In the genomic region with DNA sequence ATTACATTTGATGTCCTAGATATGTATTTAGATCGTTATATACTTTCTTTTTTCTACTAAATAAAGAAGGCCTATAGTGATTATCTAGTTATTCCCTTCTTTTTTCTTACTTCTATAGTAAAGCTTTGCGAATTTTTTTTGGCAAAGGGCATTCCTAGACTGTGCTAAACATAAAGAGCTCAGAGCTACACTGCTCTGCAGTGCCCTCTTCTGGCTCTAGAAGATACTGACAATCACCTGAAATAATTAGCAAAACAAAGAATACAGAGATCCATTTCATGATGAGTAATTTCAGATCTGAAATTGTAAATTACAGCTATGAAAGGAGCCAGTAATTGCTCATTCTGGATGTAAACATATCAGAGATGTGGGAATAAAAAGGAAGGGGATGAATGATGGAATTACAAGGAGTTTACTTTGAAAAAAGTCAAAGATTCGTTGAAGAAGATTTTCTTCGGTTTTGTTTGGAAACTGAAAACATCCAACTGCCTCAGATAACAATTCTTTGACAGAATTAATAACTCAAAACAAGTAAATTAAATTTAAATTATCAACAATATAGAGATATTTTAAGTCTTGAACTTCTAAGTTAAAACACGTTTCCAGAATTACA, we compare ENCODE assay signal across 8 cellular contexts.
DNase-seq lines count a peak whose midpoint lies in the region; ATAC-seq, FAIRE-seq and TF ChIP-seq lines count a peak whose summit lies in the region.

No MANE protein-coding gene starts in this region.

- H3K27me3 ChIP-seq in ascending aorta: no peaks in the 10 kb centered on the region
- no peaks in the 10 kb centered on the region for H3K27me3 ChIP-seq in iPS DF 6.9 (ENCODE audit: control insufficient read depth, insufficient read depth, low read length)
- H3K27me3 ChIP-seq in testis: no peaks in the 10 kb centered on the region

- TF ChIP-seq CTCF in D721Med (IDR thresholded peaks at IDR 0.05; ENCODE audit: insufficient read depth, missing control alignments) (peak; percentile 81), ascending aorta (IDR thresholded peaks at IDR 0.05) (peak in 2 of 3 experiments; percentile 53 to 66), testis (IDR thresholded peaks at IDR 0.05) (peak; percentile 22 to 61 (median 52))

- DNase-seq in D721Med (ENCODE audit: insufficient read length, low spot score): no peak
- peak; percentile 26 for DNase-seq in NCI-H2196 (lab: John Stamatoyannopoulos, UW; ENCODE audit: unreplicated experiment)
- DNase-seq in ascending aorta (ENCODE audit: low spot score in 2 of 2): no peak
- DNase-seq in iPS DF 6.9 (ENCODE audit: low read depth, low spot score): peak; percentile 55
- DNase-seq in testis: peak; percentile 43
- no peak for DNase-seq in stimulated activated CD8-positive, alpha-beta memory T cell treated with anti-CD3 and anti-CD28 coated beads, Interleukin-4, amount 100 ng/mL, for 48 hours

- intact Hi-C loops in ascending aorta (cut with DNase I): no loop called here
- intact Hi-C loops in testis (cut with DNase I; ENCODE audit: low total_unique reads): no loop called here

- H3K4me3 ChIP-seq in ascending aorta (no peak overlapping the region), iPS DF 6.9 (ENCODE audit: low read length) (no peak overlapping the region), testis (no peak overlapping the region)

- no peak overlapping the region for H3K27ac ChIP-seq in ascending aorta
- H3K27ac ChIP-seq in iPS DF 6.9 (ENCODE audit: low read length): no peak overlapping the region
- no peak overlapping the region for H3K27ac ChIP-seq in testis

- FAIRE-seq in D721Med (lab: Jason Lieb, UNC): no peak

- H3K36me3 ChIP-seq in ascending aorta: peaks cover 0 to 5% of the 10 kb centered on the region in 2 donors
- H3K36me3 ChIP-seq in iPS DF 6.9 (ENCODE audit: control insufficient read depth, insufficient read depth, low read length): no peaks in the 10 kb centered on the region
- no peaks in the 10 kb centered on the region for H3K36me3 ChIP-seq in testis (ENCODE audit: low read depth, missing control alignments)

- no peak for TF ChIP-seq POLR2A in testis (IDR thresholded peaks at IDR 0.05)

- H3K9me3 ChIP-seq in ascending aorta (no peaks in the 10 kb centered on the region), iPS DF 6.9 (ENCODE audit: control insufficient read depth, insufficient read depth, low read length) (no peaks in the 10 kb centered on the region), testis (no peaks in the 10 kb centered on the region)

- H3K4me1 ChIP-seq in ascending aorta (no peaks in the 10 kb centered on the region), iPS DF 6.9 (ENCODE audit: control insufficient read depth, insufficient read depth, low read length) (no peaks in the 10 kb centered on the region), testis (no peaks in the 10 kb centered on the region)

- ATAC-seq in GM18870 (IDR thresholded peaks at IDR 0.05; ENCODE audit: unreplicated experiment): peak; percentile 90
- ATAC-seq in HG03066 (IDR thresholded peaks at IDR 0.05; ENCODE audit: low read depth, unreplicated experiment): peak; percentile 73

- WGBS in iPS DF 6.9 (ENCODE audit: insufficient coverage, insufficient read length): no CpG with 5 or more reads among the region's 5 CpGs
- 63 to 64% methylated on average over 5 of the region's 5 CpGs for WGBS in testis, 2 donors

Comparison
In these comparisons a context has a peak if more than half of its experiments do, and no peak if none do; other contexts are left out.
1. DNase-seq: peak in NCI-H2196 (single experiment), iPS DF 6.9 (single experiment) and testis (single experiment); none in D721Med (single experiment), ascending aorta (0 of 2) and stimulated activated CD8-positive, alpha-beta memory T cell treated with anti-CD3 and anti-CD28 coated beads, Interleukin-4, amount 100 ng/mL, for 48 hours (single experiment).
2. Peak in every context shown above with its lines, with median percentiles within 50 percentile points of each other: CTCF ChIP-seq.